In genomic region chr14:94077111-94077821, GRCh38 we compare ENCODE assay signal across 1 cellular context.
TF ChIP-seq lines count a peak whose summit lies in the region.

No MANE protein-coding gene starts in this region.

TF ChIP-seq in GM12878, 131 proteins besides CTCF, POLR2A, EP300 and RAD21:
- no peak for TF ChIP-seq JUND (IDR thresholded peaks at IDR 0.05; ENCODE audit: low read depth, low read length)
- TF ChIP-seq POLR2AphosphoS5 (IDR thresholded peaks at IDR 0.05; ENCODE audit: low read length), result peak; percentile 69
